5 cellular contexts compared by ENCODE assay signal in genomic region chr17:72761893-72762622, GRCh38.
"Had no signal": no experiment of that assay in that cellular context is flagged by ENCODE, and none has a peak within 500 bp of the region (broad histone marks: within the 10 kb centered on the region; RNA-seq: fewer than 3 reads in every experiment).

No MANE protein-coding gene starts in this region.

- ATAC-seq: GM23338, HepG2 had no signal

- DNase-seq: H9, HCEC 1CT, KG1 had no signal
